In the genomic region with DNA sequence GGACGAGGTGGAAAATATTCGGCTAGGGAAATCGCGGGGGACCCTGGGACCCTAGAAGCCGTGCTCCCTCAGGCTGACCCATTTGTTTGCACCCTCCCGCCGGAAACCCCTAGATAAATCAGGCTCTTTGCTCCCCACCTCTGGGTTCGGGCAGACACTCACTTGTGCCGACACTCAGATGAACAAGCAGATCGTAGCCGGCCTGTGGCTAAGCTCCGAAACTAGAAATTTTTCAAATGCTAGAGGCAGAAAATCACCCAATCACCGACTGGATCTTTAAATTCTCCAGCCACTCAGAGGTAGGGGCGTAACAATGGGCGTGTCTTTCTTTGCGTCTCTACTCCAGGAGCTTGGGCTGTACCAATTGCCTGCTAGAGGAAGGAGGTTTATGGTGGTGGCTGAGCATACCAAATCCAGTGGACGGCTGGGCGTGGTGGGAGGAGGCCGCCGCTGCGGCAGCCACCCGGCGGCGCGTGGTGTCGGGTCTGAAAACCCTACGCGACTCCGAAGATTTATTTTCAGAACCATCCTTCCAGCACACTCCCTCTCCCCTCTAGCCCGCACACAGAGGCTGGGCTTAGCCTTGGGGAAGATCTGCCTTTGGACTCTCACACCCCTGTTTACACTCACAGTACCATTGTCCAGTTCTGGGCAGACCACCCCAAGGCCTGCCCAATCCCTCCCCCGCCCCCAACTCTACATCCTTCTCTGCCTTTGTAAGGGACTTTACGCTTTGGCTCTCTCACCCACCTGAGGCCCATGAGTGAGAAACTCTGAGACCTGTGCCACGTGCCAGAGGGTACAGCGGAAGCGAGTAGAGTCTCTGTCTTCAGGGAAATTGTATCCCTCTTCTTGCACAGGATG, we compare ENCODE assay signal across 1 cellular context.
TF ChIP-seq lines count a peak whose summit lies in the region.

TSS of gene PIF1 (minus strand) at position 217 of the 864 bp plus-strand sequence. CDS start 1,312 bp downstream, outside the sequence.

TF ChIP-seq in HepG2, 621 proteins besides CTCF, POLR2A, EP300 and RAD21 (continued from another document and continues in another):
- peak; percentile 84 for TF ChIP-seq ZFP91 (CRISPR knock-in tag; IDR thresholded peaks at IDR 0.05; ENCODE audit: borderline replicate concordance)
- peak; percentile 87; the same call in 1 of the 2 replicates for TF ChIP-seq ZNF337 (CRISPR knock-in tag; IDR thresholded peaks at IDR 0.05; ENCODE audit: borderline replicate concordance, low read depth)
- no peak for TF ChIP-seq ZMYM2 (CRISPR knock-in tag; IDR thresholded peaks at IDR 0.05)
- TF ChIP-seq, protein P1, sequence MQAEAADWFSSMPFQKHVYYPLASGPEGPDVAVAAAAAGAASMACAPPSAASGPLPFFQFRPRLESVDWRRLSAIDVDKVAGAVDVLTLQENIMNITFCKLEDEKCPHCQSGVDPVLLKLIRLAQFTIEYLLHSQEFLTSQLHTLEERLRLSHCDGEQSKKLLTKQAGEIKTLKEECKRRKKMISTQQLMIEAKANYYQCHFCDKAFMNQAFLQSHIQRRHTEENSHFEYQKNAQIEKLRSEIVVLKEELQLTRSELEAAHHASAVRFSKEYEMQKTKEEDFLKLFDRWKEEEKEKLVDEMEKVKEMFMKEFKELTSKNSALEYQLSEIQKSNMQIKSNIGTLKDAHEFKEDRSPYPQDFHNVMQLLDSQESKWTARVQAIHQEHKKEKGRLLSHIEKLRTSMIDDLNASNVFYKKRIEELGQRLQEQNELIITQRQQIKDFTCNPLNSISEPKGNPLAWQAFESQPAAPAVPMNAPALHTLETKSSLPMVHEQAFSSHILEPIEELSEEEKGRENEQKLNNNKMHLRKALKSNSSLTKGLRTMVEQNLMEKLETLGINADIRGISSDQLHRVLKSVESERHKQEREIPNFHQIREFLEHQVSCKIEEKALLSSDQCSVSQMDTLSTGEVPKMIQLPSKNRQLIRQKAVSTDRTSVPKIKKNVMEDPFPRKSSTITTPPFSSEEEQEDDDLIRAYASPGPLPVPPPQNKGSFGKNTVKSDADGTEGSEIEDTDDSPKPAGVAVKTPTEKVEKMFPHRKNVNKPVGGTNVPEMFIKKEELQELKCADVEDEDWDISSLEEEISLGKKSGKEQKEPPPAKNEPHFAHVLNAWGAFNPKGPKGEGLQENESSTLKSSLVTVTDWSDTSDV (CRISPR knock-in tag; IDR thresholded peaks at IDR 0.05): no peak
- TF ChIP-seq ZKSCAN1 (IDR thresholded peaks at IDR 0.05; ENCODE audit: low read length): no peak
- TF ChIP-seq PHF20 (CRISPR knock-in tag; IDR thresholded peaks at IDR 0.05): no peak
- TF ChIP-seq ZFP36 (IDR thresholded peaks at IDR 0.05; ENCODE audit: borderline replicate concordance, low read depth, low read length, partially characterized antibody): no peak
- no peak for TF ChIP-seq DMTF1 (CRISPR knock-in tag; IDR thresholded peaks at IDR 0.05)
- peak; percentile 46; the same call in 1 of the 2 replicates for TF ChIP-seq NFIC (IDR thresholded peaks at IDR 0.05; ENCODE audit: low read length)
- no peak for TF ChIP-seq ZNF737 (CRISPR knock-in tag; IDR thresholded peaks at IDR 0.05; ENCODE audit: borderline replicate concordance)
- TF ChIP-seq, protein P2, sequence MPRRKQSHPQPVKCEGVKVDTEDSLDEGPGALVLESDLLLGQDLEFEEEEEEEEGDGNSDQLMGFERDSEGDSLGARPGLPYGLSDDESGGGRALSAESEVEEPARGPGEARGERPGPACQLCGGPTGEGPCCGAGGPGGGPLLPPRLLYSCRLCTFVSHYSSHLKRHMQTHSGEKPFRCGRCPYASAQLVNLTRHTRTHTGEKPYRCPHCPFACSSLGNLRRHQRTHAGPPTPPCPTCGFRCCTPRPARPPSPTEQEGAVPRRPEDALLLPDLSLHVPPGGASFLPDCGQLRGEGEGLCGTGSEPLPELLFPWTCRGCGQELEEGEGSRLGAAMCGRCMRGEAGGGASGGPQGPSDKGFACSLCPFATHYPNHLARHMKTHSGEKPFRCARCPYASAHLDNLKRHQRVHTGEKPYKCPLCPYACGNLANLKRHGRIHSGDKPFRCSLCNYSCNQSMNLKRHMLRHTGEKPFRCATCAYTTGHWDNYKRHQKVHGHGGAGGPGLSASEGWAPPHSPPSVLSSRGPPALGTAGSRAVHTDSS (CRISPR knock-in tag; conservative IDR thresholded peaks at IDR 0.05): no peak
- TF ChIP-seq ZNF543 (CRISPR knock-in tag; IDR thresholded peaks at IDR 0.05): no peak
- peak; percentile 30 for TF ChIP-seq PHF5A (CRISPR knock-in tag; IDR thresholded peaks at IDR 0.05; ENCODE audit: low read depth, unreplicated experiment)
- TF ChIP-seq ARHGAP35 (CRISPR knock-in tag; IDR thresholded peaks at IDR 0.05; ENCODE audit: borderline replicate concordance): no peak
- TF ChIP-seq KDM4B (CRISPR knock-in tag; IDR thresholded peaks at IDR 0.05): no peak
- TF ChIP-seq KDM3A (CRISPR knock-in tag; IDR thresholded peaks at IDR 0.05; ENCODE audit: low read depth): peak; percentile 28; the same call in 1 of the 2 replicates
- TF ChIP-seq ELK4 (CRISPR knock-in tag; IDR thresholded peaks at IDR 0.05; ENCODE audit: borderline replicate concordance): no peak
- no peak for TF ChIP-seq ZFP62 (CRISPR knock-in tag; IDR thresholded peaks at IDR 0.05)
- no peak for TF ChIP-seq ATF7 (IDR thresholded peaks at IDR 0.05)
- TF ChIP-seq ATF7 (CRISPR knock-in tag; IDR thresholded peaks at IDR 0.05): no peak; the same call in 1 of the 2 replicates
- TF ChIP-seq MEIS1 (CRISPR knock-in tag; IDR thresholded peaks at IDR 0.05; ENCODE audit: borderline replicate concordance): no peak; the same call in 1 of the 2 replicates
- peak; percentile 84; the same call in 1 of the 2 replicates for TF ChIP-seq ZNF367 (CRISPR knock-in tag; IDR thresholded peaks at IDR 0.05; ENCODE audit: borderline replicate concordance)
- TF ChIP-seq, protein P3, sequence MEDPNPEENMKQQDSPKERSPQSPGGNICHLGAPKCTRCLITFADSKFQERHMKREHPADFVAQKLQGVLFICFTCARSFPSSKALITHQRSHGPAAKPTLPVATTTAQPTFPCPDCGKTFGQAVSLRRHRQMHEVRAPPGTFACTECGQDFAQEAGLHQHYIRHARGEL (CRISPR knock-in tag; IDR thresholded peaks at IDR 0.05): no peak
- TF ChIP-seq ZNF432 (CRISPR knock-in tag; IDR thresholded peaks at IDR 0.05; ENCODE audit: borderline replicate concordance): no peak
- peak; percentile 77; the same call in 1 of the 2 replicates for TF ChIP-seq KLF6 (CRISPR knock-in tag; IDR thresholded peaks at IDR 0.05)
- TF ChIP-seq, protein P4, sequence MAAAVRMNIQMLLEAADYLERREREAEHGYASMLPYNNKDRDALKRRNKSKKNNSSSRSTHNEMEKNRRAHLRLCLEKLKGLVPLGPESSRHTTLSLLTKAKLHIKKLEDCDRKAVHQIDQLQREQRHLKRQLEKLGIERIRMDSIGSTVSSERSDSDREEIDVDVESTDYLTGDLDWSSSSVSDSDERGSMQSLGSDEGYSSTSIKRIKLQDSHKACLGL (CRISPR knock-in tag; IDR thresholded peaks at IDR 0.05): 0 out of 2 replicates have a peak, but pooled peaks have one; percentile 51
- no peak for TF ChIP-seq GMEB2 (CRISPR knock-in tag; IDR thresholded peaks at IDR 0.05; ENCODE audit: low read depth)
- no peak for TF ChIP-seq TSC22D2 (CRISPR knock-in tag; IDR thresholded peaks at IDR 0.05; ENCODE audit: borderline replicate concordance)
- TF ChIP-seq REST (IDR thresholded peaks at IDR 0.05; ENCODE audit: borderline replicate concordance in 1 of 2, low read depth in 1 of 2, low read length in 2 of 2): no peak
- 0 out of 2 replicates have a peak, but pooled peaks have one; percentile 27 for TF ChIP-seq ZNF30 (CRISPR knock-in tag; IDR thresholded peaks at IDR 0.05)
- TF ChIP-seq SOX13 (IDR thresholded peaks at IDR 0.05): no peak
- TF ChIP-seq SOX13 (CRISPR knock-in tag; conservative IDR thresholded peaks at IDR 0.05 in 1 of 2, IDR thresholded peaks at IDR 0.05 in 1 of 2): peak in 1 of 2 experiments; percentile 70; a peak in 2 of 4 replicates
- no peak for TF ChIP-seq ZSCAN29 (CRISPR knock-in tag; conservative IDR thresholded peaks at IDR 0.05)
- TF ChIP-seq NCOA1 (CRISPR knock-in tag; IDR thresholded peaks at IDR 0.05): 0 out of 2 replicates have a peak, but pooled peaks have one; percentile 37
- TF ChIP-seq ZNF225 (CRISPR knock-in tag; IDR thresholded peaks at IDR 0.05): 0 out of 2 replicates have a peak, but pooled peaks have one; percentile 31
- no peak for TF ChIP-seq ZNF558 (CRISPR knock-in tag; IDR thresholded peaks at IDR 0.05; ENCODE audit: borderline replicate concordance)
- TF ChIP-seq ZFP90 (CRISPR knock-in tag; IDR thresholded peaks at IDR 0.05; ENCODE audit: borderline replicate concordance): no peak
- no peak for TF ChIP-seq RORA (CRISPR knock-in tag; IDR thresholded peaks at IDR 0.05)
- no peak for TF ChIP-seq ZNF496 (CRISPR knock-in tag; IDR thresholded peaks at IDR 0.05; ENCODE audit: insufficient replicate concordance)
